In the genomic region with DNA sequence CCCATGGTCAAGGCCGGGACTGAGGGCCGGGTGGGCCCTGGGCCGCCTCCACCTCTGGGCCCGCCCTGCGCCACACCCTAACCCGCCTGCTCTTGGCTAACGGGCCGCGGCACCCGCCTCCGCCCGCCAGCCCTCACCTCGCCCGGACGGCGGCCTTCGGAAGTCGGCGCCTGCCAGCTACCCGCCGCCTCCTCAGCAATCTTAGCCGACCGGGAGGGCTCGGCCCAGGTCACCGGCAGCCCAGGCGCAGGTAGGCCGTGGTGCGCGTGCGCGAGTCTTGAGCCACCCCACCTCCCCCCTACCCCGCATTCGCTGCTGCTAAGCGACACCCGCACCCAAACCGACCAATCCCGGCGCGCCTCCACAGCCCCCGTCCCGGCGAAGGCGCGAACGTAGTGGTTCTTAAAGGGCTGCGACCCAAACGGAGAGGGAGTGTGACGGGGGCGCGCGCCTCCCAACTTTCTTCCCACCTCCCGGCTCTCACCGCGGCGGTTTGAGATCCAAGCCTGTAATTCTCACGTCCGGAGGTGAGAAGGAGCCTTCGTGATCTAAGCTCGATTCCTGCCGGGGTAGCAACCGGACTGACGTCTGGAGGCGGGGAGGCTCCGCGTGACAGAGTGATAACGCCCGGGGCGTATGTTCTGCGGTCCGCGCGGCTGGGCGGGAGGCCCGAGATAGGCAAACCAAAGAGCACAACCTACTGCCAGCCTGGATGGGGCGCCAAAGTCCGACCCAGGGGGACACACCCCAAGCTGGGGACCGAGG, we compare ENCODE assay signal across 1 cellular context.
A peak's percentile ranks its signal among the peaks of the same experiment; 100 is the strongest.
TF ChIP-seq lines count a peak whose summit lies in the region.

A gene with protein sequence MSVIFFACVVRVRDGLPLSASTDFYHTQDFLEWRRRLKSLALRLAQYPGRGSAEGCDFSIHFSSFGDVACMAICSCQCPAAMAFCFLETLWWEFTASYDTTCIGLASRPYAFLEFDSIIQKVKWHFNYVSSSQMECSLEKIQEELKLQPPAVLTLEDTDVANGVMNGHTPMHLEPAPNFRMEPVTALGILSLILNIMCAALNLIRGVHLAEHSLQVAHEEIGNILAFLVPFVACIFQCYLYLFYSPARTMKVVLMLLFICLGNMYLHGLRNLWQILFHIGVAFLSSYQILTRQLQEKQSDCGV (minus strand): TSS at position 259 of the 765 bp plus-strand sequence. CDS start 12,921 bp downstream, outside the sequence.

TF ChIP-seq in HepG2, 621 proteins besides CTCF, POLR2A, EP300 and RAD21 (continued from another document and continues in another):
- TF ChIP-seq, protein P1, sequence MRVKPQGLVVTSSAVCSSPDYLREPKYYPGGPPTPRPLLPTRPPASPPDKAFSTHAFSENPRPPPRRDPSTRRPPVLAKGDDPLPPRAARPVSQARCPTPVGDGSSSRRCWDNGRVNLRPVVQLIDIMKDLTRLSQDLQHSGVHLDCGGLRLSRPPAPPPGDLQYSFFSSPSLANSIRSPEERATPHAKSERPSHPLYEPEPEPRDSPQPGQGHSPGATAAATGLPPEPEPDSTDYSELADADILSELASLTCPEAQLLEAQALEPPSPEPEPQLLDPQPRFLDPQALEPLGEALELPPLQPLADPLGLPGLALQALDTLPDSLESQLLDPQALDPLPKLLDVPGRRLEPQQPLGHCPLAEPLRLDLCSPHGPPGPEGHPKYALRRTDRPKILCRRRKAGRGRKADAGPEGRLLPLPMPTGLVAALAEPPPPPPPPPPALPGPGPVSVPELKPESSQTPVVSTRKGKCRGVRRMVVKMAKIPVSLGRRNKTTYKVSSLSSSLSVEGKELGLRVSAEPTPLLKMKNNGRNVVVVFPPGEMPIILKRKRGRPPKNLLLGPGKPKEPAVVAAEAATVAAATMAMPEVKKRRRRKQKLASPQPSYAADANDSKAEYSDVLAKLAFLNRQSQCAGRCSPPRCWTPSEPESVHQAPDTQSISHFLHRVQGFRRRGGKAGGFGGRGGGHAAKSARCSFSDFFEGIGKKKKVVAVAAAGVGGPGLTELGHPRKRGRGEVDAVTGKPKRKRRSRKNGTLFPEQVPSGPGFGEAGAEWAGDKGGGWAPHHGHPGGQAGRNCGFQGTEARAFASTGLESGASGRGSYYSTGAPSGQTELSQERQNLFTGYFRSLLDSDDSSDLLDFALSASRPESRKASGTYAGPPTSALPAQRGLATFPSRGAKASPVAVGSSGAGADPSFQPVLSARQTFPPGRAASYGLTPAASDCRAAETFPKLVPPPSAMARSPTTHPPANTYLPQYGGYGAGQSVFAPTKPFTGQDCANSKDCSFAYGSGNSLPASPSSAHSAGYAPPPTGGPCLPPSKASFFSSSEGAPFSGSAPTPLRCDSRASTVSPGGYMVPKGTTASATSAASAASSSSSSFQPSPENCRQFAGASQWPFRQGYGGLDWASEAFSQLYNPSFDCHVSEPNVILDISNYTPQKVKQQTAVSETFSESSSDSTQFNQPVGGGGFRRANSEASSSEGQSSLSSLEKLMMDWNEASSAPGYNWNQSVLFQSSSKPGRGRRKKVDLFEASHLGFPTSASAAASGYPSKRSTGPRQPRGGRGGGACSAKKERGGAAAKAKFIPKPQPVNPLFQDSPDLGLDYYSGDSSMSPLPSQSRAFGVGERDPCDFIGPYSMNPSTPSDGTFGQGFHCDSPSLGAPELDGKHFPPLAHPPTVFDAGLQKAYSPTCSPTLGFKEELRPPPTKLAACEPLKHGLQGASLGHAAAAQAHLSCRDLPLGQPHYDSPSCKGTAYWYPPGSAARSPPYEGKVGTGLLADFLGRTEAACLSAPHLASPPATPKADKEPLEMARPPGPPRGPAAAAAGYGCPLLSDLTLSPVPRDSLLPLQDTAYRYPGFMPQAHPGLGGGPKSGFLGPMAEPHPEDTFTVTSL (CRISPR knock-in tag; IDR thresholded peaks at IDR 0.05; ENCODE audit: borderline replicate concordance) = no peak
- TF ChIP-seq ZNF619 (CRISPR knock-in tag; IDR thresholded peaks at IDR 0.05) (peak; percentile 74; the same call in 1 of the 2 replicates), ZNF749 (CRISPR knock-in tag; IDR thresholded peaks at IDR 0.05; ENCODE audit: borderline replicate concordance) (no peak), ZNF768 (CRISPR knock-in tag; IDR thresholded peaks at IDR 0.05) (peak; percentile 53; the same call in 1 of the 2 replicates), HDAC6 (IDR thresholded peaks at IDR 0.05; ENCODE audit: low read depth, low read length) (no peak), ARHGAP35 (CRISPR knock-in tag; IDR thresholded peaks at IDR 0.05; ENCODE audit: borderline replicate concordance) (no peak; the same call in 1 of the 2 replicates), KLF13 (CRISPR knock-in tag; IDR thresholded peaks at IDR 0.05) (no peak), ZNF605 (CRISPR knock-in tag; IDR thresholded peaks at IDR 0.05) (peak; percentile 97), ZFP1 (CRISPR knock-in tag; IDR thresholded peaks at IDR 0.05) (no peak), EEA1 (CRISPR knock-in tag; IDR thresholded peaks at IDR 0.05; ENCODE audit: borderline replicate concordance) (peak; percentile 80), ZNF33B (CRISPR knock-in tag; IDR thresholded peaks at IDR 0.05) (peak; percentile 76; the same call in 1 of the 2 replicates), NR2F6 (IDR thresholded peaks at IDR 0.05) (no peak), NR2F6 (CRISPR knock-in tag; IDR thresholded peaks at IDR 0.05) (no peak), SP140L (CRISPR knock-in tag; IDR thresholded peaks at IDR 0.05; ENCODE audit: borderline replicate concordance) (no peak), ZNF333 (CRISPR knock-in tag; IDR thresholded peaks at IDR 0.05; ENCODE audit: borderline replicate concordance) (no peak), ZBTB20 (CRISPR knock-in tag; IDR thresholded peaks at IDR 0.05; ENCODE audit: borderline replicate concordance, low read depth) (no peak), SATB2 (CRISPR knock-in tag; IDR thresholded peaks at IDR 0.05) (no peak), ZFP37 (CRISPR knock-in tag; IDR thresholded peaks at IDR 0.05; ENCODE audit: borderline replicate concordance) (no peak), RELA (CRISPR knock-in tag; IDR thresholded peaks at IDR 0.05) (peak; percentile 17; the same call in 1 of the 2 replicates), SYNCRIP (IDR thresholded peaks at IDR 0.05; ENCODE audit: insufficient read depth, low read depth, low read length) (no peak), ZNF670 (CRISPR knock-in tag; IDR thresholded peaks at IDR 0.05; ENCODE audit: borderline replicate concordance) (no peak), FOSL1 (CRISPR knock-in tag; IDR thresholded peaks at IDR 0.05; ENCODE audit: borderline replicate concordance) (no peak), RFX3 (CRISPR knock-in tag; IDR thresholded peaks at IDR 0.05) (peak; percentile 80), TMF1 (CRISPR knock-in tag; IDR thresholded peaks at IDR 0.05; ENCODE audit: low read depth) (peak; percentile 77; the same call in 1 of the 2 replicates), ZNF101 (CRISPR knock-in tag; IDR thresholded peaks at IDR 0.05; ENCODE audit: borderline replicate concordance, low read depth) (0 out of 2 replicates have a peak, but pooled peaks have one; percentile 59), TGIF2 (CRISPR knock-in tag; IDR thresholded peaks at IDR 0.05) (peak; percentile 93), ZFY (CRISPR knock-in tag; IDR thresholded peaks at IDR 0.05) (peak; percentile 98), SALL1 (CRISPR knock-in tag; IDR thresholded peaks at IDR 0.05) (peak; percentile 71; the same call in 1 of the 2 replicates), ZNF225 (CRISPR knock-in tag; IDR thresholded peaks at IDR 0.05) (no peak; the same call in 1 of the 2 replicates), GATA4 (IDR thresholded peaks at IDR 0.05; ENCODE audit: borderline replicate concordance, low read depth) (0 out of 2 replicates have a peak, but pooled peaks have one; percentile 26), KLF16 (CRISPR knock-in tag; IDR thresholded peaks at IDR 0.05) (peak in 1 of 2 experiments; percentile 69; a peak in 2 of 4 replicates), ZNF136 (CRISPR knock-in tag; IDR thresholded peaks at IDR 0.05; ENCODE audit: low read depth) (no peak), HOXA7 (CRISPR knock-in tag; IDR thresholded peaks at IDR 0.05) (no peak), ZNF644 (CRISPR knock-in tag; IDR thresholded peaks at IDR 0.05; ENCODE audit: low read depth) (no peak), ZFP62 (CRISPR knock-in tag; IDR thresholded peaks at IDR 0.05) (no peak), ZNF792 (CRISPR knock-in tag; IDR thresholded peaks at IDR 0.05) (peak; percentile 70; the same call in 1 of the 2 replicates), ELF4 (CRISPR knock-in tag; IDR thresholded peaks at IDR 0.05; ENCODE audit: borderline replicate concordance) (no peak; the same call in 1 of the 2 replicates), SAFB2 (CRISPR knock-in tag; IDR thresholded peaks at IDR 0.05; ENCODE audit: borderline replicate concordance, low read depth) (peak; percentile 74; the same call in 1 of the 2 replicates), ZNF33A (CRISPR knock-in tag; IDR thresholded peaks at IDR 0.05; ENCODE audit: borderline replicate concordance) (no peak), FOXA1 (IDR thresholded peaks at IDR 0.05) (no peak), FOXA1 (CRISPR knock-in tag; IDR thresholded peaks at IDR 0.05) (no peak), CEBPG (CRISPR knock-in tag; IDR thresholded peaks at IDR 0.05) (no peak), MIXL1 (CRISPR knock-in tag; IDR thresholded peaks at IDR 0.05) (no peak)
- TF ChIP-seq, protein P2, sequence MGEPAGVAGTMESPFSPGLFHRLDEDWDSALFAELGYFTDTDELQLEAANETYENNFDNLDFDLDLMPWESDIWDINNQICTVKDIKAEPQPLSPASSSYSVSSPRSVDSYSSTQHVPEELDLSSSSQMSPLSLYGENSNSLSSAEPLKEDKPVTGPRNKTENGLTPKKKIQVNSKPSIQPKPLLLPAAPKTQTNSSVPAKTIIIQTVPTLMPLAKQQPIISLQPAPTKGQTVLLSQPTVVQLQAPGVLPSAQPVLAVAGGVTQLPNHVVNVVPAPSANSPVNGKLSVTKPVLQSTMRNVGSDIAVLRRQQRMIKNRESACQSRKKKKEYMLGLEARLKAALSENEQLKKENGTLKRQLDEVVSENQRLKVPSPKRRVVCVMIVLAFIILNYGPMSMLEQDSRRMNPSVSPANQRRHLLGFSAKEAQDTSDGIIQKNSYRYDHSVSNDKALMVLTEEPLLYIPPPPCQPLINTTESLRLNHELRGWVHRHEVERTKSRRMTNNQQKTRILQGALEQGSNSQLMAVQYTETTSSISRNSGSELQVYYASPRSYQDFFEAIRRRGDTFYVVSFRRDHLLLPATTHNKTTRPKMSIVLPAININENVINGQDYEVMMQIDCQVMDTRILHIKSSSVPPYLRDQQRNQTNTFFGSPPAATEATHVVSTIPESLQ (CRISPR knock-in tag; conservative IDR thresholded peaks at IDR 0.05) = no peak
- TF ChIP-seq, protein P3, sequence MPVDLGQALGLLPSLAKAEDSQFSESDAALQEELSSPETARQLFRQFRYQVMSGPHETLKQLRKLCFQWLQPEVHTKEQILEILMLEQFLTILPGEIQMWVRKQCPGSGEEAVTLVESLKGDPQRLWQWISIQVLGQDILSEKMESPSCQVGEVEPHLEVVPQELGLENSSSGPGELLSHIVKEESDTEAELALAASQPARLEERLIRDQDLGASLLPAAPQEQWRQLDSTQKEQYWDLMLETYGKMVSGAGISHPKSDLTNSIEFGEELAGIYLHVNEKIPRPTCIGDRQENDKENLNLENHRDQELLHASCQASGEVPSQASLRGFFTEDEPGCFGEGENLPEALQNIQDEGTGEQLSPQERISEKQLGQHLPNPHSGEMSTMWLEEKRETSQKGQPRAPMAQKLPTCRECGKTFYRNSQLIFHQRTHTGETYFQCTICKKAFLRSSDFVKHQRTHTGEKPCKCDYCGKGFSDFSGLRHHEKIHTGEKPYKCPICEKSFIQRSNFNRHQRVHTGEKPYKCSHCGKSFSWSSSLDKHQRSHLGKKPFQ (CRISPR knock-in tag; IDR thresholded peaks at IDR 0.05; ENCODE audit: insufficient replicate concordance) = peak; percentile 71
- TF ChIP-seq, protein P4, sequence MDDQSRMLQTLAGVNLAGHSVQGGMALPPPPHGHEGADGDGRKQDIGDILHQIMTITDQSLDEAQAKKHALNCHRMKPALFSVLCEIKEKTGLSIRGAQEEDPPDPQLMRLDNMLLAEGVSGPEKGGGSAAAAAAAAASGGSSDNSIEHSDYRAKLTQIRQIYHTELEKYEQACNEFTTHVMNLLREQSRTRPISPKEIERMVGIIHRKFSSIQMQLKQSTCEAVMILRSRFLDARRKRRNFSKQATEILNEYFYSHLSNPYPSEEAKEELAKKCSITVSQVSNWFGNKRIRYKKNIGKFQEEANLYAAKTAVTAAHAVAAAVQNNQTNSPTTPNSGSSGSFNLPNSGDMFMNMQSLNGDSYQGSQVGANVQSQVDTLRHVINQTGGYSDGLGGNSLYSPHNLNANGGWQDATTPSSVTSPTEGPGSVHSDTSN (CRISPR knock-in tag; IDR thresholded peaks at IDR 0.05; ENCODE audit: borderline replicate concordance) = no peak
- TF ChIP-seq, protein P5, sequence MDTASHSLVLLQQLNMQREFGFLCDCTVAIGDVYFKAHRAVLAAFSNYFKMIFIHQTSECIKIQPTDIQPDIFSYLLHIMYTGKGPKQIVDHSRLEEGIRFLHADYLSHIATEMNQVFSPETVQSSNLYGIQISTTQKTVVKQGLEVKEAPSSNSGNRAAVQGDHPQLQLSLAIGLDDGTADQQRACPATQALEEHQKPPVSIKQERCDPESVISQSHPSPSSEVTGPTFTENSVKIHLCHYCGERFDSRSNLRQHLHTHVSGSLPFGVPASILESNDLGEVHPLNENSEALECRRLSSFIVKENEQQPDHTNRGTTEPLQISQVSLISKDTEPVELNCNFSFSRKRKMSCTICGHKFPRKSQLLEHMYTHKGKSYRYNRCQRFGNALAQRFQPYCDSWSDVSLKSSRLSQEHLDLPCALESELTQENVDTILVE (CRISPR knock-in tag; IDR thresholded peaks at IDR 0.05) = peak; percentile 55; the same call in 1 of the 2 replicates
- TF ChIP-seq, protein P6, sequence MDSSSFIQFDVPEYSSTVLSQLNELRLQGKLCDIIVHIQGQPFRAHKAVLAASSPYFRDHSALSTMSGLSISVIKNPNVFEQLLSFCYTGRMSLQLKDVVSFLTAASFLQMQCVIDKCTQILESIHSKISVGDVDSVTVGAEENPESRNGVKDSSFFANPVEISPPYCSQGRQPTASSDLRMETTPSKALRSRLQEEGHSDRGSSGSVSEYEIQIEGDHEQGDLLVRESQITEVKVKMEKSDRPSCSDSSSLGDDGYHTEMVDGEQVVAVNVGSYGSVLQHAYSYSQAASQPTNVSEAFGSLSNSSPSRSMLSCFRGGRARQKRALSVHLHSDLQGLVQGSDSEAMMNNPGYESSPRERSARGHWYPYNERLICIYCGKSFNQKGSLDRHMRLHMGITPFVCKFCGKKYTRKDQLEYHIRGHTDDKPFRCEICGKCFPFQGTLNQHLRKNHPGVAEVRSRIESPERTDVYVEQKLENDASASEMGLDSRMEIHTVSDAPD (CRISPR knock-in tag; IDR thresholded peaks at IDR 0.05) = 0 out of 2 replicates have a peak, but pooled peaks have one; percentile 62
- TF ChIP-seq, protein P7, sequence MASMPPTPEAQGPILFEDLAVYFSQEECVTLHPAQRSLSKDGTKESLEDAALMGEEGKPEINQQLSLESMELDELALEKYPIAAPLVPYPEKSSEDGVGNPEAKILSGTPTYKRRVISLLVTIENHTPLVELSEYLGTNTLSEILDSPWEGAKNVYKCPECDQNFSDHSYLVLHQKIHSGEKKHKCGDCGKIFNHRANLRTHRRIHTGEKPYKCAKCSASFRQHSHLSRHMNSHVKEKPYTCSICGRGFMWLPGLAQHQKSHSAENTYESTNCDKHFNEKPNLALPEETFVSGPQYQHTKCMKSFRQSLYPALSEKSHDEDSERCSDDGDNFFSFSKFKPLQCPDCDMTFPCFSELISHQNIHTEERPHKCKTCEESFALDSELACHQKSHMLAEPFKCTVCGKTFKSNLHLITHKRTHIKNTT (CRISPR knock-in tag; IDR thresholded peaks at IDR 0.05) = no peak
- TF ChIP-seq, protein P8, sequence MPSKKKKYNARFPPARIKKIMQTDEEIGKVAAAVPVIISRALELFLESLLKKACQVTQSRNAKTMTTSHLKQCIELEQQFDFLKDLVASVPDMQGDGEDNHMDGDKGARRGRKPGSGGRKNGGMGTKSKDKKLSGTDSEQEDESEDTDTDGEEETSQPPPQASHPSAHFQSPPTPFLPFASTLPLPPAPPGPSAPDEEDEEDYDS (CRISPR knock-in tag; IDR thresholded peaks at IDR 0.05) = peak; percentile 91
